1 cellular context compared by ENCODE assay signal in genomic region chr11:17736921-17737817, GRCh38.
TF ChIP-seq lines count a peak whose summit lies in the region.

No MANE protein-coding gene starts in this region.

TF ChIP-seq in GM23338, 12 proteins besides CTCF, POLR2A, EP300 and RAD21:
- TF ChIP-seq EZH2phosphoT487 (IDR thresholded peaks at IDR 0.05; ENCODE audit: unreplicated experiment) (no peak), REST (IDR thresholded peaks at IDR 0.05; ENCODE audit: unreplicated experiment) (no peak), ZNF331 (CRISPR knock-in tag; IDR thresholded peaks at IDR 0.05; ENCODE audit: low read depth) (no peak), JUNB (IDR thresholded peaks at IDR 0.05; ENCODE audit: unreplicated experiment) (no peak), EZH2 (IDR thresholded peaks at IDR 0.05; ENCODE audit: low read depth, unreplicated experiment) (no peak), NANOG (IDR thresholded peaks at IDR 0.05; ENCODE audit: borderline replicate concordance) (no peak), ETS1 (IDR thresholded peaks at IDR 0.05) (no peak), CREB1 (CRISPR knock-in tag; IDR thresholded peaks at IDR 0.05; ENCODE audit: low read depth) (no peak)
- TF ChIP-seq, protein P1, sequence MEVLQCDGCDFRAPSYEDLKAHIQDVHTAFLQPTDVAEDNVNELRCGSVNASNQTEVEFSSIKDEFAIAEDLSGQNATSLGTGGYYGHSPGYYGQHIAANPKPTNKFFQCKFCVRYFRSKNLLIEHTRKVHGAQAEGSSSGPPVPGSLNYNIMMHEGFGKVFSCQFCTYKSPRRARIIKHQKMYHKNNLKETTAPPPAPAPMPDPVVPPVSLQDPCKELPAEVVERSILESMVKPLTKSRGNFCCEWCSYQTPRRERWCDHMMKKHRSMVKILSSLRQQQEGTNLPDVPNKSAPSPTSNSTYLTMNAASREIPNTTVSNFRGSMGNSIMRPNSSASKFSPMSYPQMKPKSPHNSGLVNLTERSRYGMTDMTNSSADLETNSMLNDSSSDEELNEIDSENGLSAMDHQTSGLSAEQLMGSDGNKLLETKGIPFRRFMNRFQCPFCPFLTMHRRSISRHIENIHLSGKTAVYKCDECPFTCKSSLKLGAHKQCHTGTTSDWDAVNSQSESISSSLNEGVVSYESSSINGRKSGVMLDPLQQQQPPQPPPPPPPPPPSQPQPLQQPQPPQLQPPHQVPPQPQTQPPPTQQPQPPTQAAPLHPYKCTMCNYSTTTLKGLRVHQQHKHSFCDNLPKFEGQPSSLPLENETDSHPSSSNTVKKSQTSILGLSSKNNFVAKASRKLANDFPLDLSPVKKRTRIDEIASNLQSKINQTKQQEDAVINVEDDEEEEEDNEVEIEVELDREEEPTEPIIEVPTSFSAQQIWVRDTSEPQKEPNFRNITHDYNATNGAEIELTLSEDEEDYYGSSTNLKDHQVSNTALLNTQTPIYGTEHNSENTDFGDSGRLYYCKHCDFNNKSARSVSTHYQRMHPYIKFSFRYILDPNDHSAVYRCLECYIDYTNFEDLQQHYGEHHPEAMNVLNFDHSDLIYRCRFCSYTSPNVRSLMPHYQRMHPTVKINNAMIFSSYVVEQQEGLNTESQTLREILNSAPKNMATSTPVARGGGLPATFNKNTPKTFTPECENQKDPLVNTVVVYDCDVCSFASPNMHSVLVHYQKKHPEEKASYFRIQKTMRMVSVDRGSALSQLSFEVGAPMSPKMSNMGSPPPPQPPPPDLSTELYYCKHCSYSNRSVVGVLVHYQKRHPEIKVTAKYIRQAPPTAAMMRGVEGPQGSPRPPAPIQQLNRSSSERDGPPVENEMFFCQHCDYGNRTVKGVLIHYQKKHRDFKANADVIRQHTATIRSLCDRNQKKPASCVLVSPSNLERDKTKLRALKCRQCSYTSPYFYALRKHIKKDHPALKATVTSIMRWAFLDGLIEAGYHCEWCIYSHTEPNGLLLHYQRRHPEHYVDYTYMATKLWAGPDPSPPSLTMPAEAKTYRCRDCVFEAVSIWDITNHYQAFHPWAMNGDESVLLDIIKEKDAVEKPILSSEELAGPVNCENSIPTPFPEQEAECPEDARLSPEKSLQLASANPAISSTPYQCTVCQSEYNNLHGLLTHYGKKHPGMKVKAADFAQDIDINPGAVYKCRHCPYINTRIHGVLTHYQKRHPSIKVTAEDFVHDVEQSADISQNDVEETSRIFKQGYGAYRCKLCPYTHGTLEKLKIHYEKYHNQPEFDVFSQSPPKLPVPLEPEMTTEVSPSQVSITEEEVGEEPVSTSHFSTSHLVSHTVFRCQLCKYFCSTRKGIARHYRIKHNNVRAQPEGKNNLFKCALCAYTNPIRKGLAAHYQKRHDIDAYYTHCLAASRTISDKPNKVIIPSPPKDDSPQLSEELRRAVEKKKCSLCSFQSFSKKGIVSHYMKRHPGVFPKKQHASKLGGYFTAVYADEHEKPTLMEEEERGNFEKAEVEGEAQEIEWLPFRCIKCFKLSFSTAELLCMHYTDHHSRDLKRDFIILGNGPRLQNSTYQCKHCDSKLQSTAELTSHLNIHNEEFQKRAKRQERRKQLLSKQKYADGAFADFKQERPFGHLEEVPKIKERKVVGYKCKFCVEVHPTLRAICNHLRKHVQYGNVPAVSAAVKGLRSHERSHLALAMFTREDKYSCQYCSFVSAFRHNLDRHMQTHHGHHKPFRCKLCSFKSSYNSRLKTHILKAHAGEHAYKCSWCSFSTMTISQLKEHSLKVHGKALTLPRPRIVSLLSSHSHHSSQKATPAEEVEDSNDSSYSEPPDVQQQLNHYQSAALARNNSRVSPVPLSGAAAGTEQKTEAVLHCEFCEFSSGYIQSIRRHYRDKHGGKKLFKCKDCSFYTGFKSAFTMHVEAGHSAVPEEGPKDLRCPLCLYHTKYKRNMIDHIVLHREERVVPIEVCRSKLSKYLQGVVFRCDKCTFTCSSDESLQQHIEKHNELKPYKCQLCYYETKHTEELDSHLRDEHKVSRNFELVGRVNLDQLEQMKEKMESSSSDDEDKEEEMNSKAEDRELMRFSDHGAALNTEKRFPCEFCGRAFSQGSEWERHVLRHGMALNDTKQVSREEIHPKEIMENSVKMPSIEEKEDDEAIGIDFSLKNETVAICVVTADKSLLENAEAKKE (CRISPR knock-in tag; IDR thresholded peaks at IDR 0.05): no peak
